Comparison of ENCODE assay signal across 16 cellular contexts in the genomic region with DNA sequence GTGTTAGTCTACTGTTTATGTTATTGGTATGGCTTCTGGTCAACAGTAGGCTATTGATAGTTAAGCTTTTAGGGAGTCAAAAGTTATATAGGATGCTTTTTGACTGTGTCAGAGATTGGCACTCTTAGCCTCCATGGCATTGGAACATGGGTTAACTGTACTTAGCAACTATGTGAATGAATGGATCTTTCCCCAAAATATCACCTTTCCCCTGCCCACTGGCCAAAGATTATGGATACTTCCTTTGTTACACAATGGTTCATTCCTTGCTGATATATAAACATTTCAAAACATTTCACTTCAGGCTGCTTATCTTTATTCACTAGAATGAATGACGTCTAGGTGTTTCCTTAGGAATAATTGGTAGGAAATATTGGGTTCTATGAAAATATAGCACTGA.
"Had no signal": no experiment of that assay in that cellular context is flagged by ENCODE, and none has a peak within 500 bp of the region (broad histone marks: within the 10 kb centered on the region; RNA-seq: fewer than 3 reads in every experiment).

No MANE protein-coding gene starts in this region.

- H3K4me1 Mint-ChIP-seq: endodermal cell, natural killer cell had no signal

- H3K27ac Mint-ChIP-seq: activated naive CD4-positive, alpha-beta T cell treated with anti-CD3 and anti-CD28 coated beads, Interleukin-2, amount 50 U/mL, for 24 hours; endodermal cell; natural killer cell had no signal

- DNase-seq: activated CD4-positive, alpha-beta T cell treated with anti-CD3 and anti-CD28 coated beads for 1 hour; activated CD4-positive, alpha-beta T cell treated with anti-CD3 and anti-CD28 coated beads, Interleukin-2, amount 50 U/mL, for 4 hours; activated gamma-delta T cell; adrenal gland; endodermal cell; erythroblast; heart right ventricle; left ventricle myocardium superior; mesendoderm; natural killer cell; stimulated activated naive CD4-positive, alpha-beta T cell; T-helper 2 cell had no signal

- H3K27me3 Mint-ChIP-seq: activated naive CD4-positive, alpha-beta T cell treated with anti-CD3 and anti-CD28 coated beads, Interleukin-2, amount 50 U/mL, for 24 hours had no signal

- H3K36me3 Mint-ChIP-seq: natural killer cell had no signal

- H3K4me3 Mint-ChIP-seq: activated naive CD4-positive, alpha-beta T cell treated with anti-CD3 and anti-CD28 coated beads, Interleukin-2, amount 50 U/mL, for 24 hours; endodermal cell; natural killer cell had no signal

- H3K9me3 ChIP-seq: adrenal gland, heart right ventricle had no signal

- H3K9ac ChIP-seq: parathyroid adenoma had no signal

- H3K9me3 Mint-ChIP-seq: activated naive CD4-positive, alpha-beta T cell treated with anti-CD3 and anti-CD28 coated beads, Interleukin-2, amount 50 U/mL, for 24 hours; endodermal cell; natural killer cell had no signal

- H3K27me3 ChIP-seq: adrenal gland, heart right ventricle had no signal

- H3K79me2 ChIP-seq: parathyroid adenoma had no signal

- H3K4me1 ChIP-seq: adrenal gland, heart right ventricle, parathyroid adenoma had no signal

- H3K27ac ChIP-seq: adrenal gland, heart right ventricle, parathyroid adenoma, VCaP had no signal

- H2AFZ ChIP-seq: parathyroid adenoma had no signal

- H3K36me3 ChIP-seq: adrenal gland, heart right ventricle had no signal

- FAIRE-seq: colon had no signal

- H3K4me3 ChIP-seq: adrenal gland, heart right ventricle had no signal
